Comparison of ENCODE assay signal across 10 cellular contexts in the genomic region with DNA sequence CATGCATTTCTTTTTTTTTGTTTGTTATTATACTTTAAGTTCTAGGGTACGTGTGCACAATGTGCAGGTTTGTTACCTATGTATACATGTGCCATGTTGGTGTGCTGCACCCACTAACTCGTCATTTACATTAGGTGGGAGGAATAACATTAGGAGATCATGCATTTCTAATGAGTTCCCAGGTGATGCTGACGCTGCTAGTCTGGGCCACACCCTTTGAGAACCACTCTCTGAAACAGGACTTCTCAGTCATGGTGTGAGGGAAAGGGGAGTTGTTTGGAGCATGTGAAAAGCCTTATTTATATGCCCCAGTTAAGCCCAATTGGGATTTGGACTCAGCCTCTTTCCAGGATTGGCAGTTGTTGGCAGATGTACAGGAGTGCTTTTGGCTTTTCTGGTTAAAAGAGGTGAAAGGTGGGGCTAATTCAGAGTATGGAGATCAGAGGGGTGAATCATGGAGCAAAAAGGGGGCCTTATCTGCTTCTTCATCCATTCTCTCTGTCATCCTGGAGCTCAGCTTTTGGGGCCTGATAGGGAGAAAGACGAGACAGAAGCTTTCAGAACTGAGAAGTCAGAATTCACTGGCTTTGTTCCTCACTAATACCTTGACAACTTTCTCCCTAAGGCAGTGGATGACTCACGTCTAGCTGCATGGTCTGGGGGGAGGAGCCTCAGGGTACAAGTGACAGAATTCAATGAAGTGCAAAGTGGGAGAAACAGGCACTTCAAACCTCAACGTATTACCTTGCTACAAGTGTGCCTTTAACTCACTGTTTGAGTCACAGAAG.
DNase-seq lines count a peak whose midpoint lies in the region; ATAC-seq and TF ChIP-seq lines count a peak whose summit lies in the region.
"Had no signal": no experiment of that assay in that cellular context is flagged by ENCODE, and none has a peak within 500 bp of the region (broad histone marks: within the 10 kb centered on the region; RNA-seq: fewer than 3 reads in every experiment).

No MANE protein-coding gene starts in this region.

- no peak overlapping the region for H3K27ac ChIP-seq in CD8-positive, alpha-beta T cell (ENCODE audit: low read depth, low read length)
- no peak overlapping the region for H3K27ac ChIP-seq in foreskin keratinocyte
- H3K27ac ChIP-seq in uterus = no peak overlapping the region
- H3K27ac ChIP-seq: esophagus squamous epithelium, VCaP had no signal

- H3K36me3 ChIP-seq in CD8-positive, alpha-beta T cell (ENCODE audit: insufficient read depth, low read length) = no peaks in the 10 kb centered on the region
- no peaks in the 10 kb centered on the region for H3K36me3 ChIP-seq in uterus
- H3K36me3 ChIP-seq: esophagus squamous epithelium had no signal

- no peaks in the 10 kb centered on the region for H3K27me3 Mint-ChIP-seq in CD8-positive, alpha-beta T cell (ENCODE audit: low read depth)

- TF ChIP-seq POLR2A in uterus (IDR thresholded peaks at IDR 0.05) = no peak

- TF ChIP-seq CTCF in CD8-positive, alpha-beta T cell (IDR thresholded peaks at IDR 0.05) = no peak
- TF ChIP-seq CTCF in foreskin keratinocyte (conservative IDR thresholded peaks at IDR 0.05) (no peak), uterus (IDR thresholded peaks at IDR 0.05) (no peak)

- no peak overlapping the region for H3K27ac Mint-ChIP-seq in CD8-positive, alpha-beta T cell

- H3K4me1 Mint-ChIP-seq in CD8-positive, alpha-beta T cell (ENCODE audit: low read depth) = peaks cover 40% of the 10 kb centered on the region

- no peaks in the 10 kb centered on the region for H3K27me3 ChIP-seq in CD8-positive, alpha-beta T cell (ENCODE audit: insufficient read depth, low read length)
- H3K27me3 ChIP-seq in foreskin keratinocyte (no peaks in the 10 kb centered on the region), uterus (no peaks in the 10 kb centered on the region)

- intact Hi-C loops in CD8-positive, alpha-beta T cell (cut with DNase I, micrococcal nuclease) = no loop called here
- intact Hi-C loops in uterus (cut with DNase I; ENCODE audit: low total_unique reads) = no loop called here

- H3K9me3 Mint-ChIP-seq in CD8-positive, alpha-beta T cell = no peaks in the 10 kb centered on the region

- ATAC-seq in CD8-positive, alpha-beta T cell = peak; percentile 46
- ATAC-seq in GM19463 (IDR thresholded peaks at IDR 0.05; ENCODE audit: unreplicated experiment) = peak; percentile 74
- peak; percentile 37 for ATAC-seq in foreskin keratinocyte
- no peak for ATAC-seq in HG02970 (IDR thresholded peaks at IDR 0.05; ENCODE audit: low FRiP score, unreplicated experiment)

- H3K4me1 ChIP-seq in CD8-positive, alpha-beta T cell (ENCODE audit: insufficient read depth, low read length) = no peaks in the 10 kb centered on the region
- no peaks in the 10 kb centered on the region for H3K4me1 ChIP-seq in foreskin keratinocyte
- H3K4me1 ChIP-seq in uterus = no peaks in the 10 kb centered on the region

- no peak for DNase-seq in CD8-positive, alpha-beta T cell
- peak; percentile 49 for DNase-seq in NAMALWA (ENCODE audit: low spot score)
- DNase-seq in foreskin keratinocyte = peak; percentile 4 to 14
- no peak for DNase-seq in uterus
- DNase-seq in AML-193 (lab: John Stamatoyannopoulos, UW) = no peak
- DNase-seq in cortex of kidney (lab: John Stamatoyannopoulos, UW) = no peak
- DNase-seq: esophagus squamous epithelium had no signal

- CTCF ChIA-PET in CD8-positive, alpha-beta T cell (lab: Charles Lee) = no interaction called here

- H3K4me3 ChIP-seq in CD8-positive, alpha-beta T cell (ENCODE audit: low read depth, low read length) = no peak overlapping the region
- no peak overlapping the region for H3K4me3 ChIP-seq in uterus
- H3K4me3 ChIP-seq: esophagus squamous epithelium had no signal

- H3K9me3 ChIP-seq in CD8-positive, alpha-beta T cell (ENCODE audit: low read length) = no peaks in the 10 kb centered on the region
- no peaks in the 10 kb centered on the region for H3K9me3 ChIP-seq in uterus
- H3K9me3 ChIP-seq: esophagus squamous epithelium had no signal

- POLR2A ChIA-PET in CD8-positive, alpha-beta T cell (lab: Charles Lee) = interaction anchor here (0.7 kb wide), 1 partner anchor 21 kb away, joined by 3 read pairs; no protein-coding TSS in a partner anchor

- H3K36me3 Mint-ChIP-seq in CD8-positive, alpha-beta T cell = peaks cover 30% of the 10 kb centered on the region

- H3K4me3 Mint-ChIP-seq in CD8-positive, alpha-beta T cell = no peak overlapping the region

Comparison
In these comparisons a context has a peak if more than half of its experiments do, and no peak if none do; other contexts are left out.
1. DNase-seq: peak in NAMALWA (single experiment) and foreskin keratinocyte (2 of 2); none in CD8-positive, alpha-beta T cell (0 of 7), uterus (0 of 2), AML-193 (0 of 2) and cortex of kidney (single experiment).